Comparison of ENCODE assay signal across 8 cellular contexts in the genomic region with DNA sequence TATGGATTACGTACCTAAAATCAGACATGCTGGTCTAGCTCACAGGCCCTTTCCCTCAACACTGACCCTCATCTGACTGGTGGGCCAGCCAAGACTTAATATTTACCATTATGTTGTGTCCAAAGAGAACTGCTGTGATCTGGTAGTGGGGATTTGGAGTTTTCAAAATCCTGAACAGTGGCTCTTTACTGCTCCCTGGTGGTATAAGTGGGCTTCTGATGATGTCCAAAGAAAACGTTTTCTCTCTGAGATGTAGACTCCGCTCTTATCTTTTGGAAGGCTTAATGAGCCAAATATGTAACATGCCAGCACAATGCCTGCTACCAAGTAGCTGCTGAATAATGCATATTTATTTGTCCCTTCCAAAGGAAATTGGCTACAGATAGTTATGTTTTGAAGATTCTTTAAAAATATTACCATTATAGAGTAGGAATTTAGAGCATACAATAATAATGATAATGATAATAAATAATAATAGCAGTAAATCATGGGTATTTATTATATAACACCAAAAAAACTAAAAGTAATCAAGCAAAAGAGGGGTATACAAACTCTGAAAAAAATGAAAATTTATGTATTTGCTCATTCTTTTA.
A peak's percentile ranks its signal among the peaks of the same experiment; 100 is the strongest.
DNase-seq lines count a peak whose midpoint lies in the region; ATAC-seq and TF ChIP-seq lines count a peak whose summit lies in the region.

No MANE protein-coding gene starts in this region.

- peak; percentile 69; the same call in 1 of the 2 replicates for TF ChIP-seq CTCF in WTC11 (IDR thresholded peaks at IDR 0.05)

- DNase-seq in CD1c-positive myeloid dendritic cell (ENCODE audit: extremely low spot score) (peak; percentile 53), NCI-H1694 treated with DMSO at 0.1 percent for 48 hours (lab: John Stamatoyannopoulos, UW) (peak; percentile 67), WTC11 (ENCODE audit: low spot score) (no peak), left cardiac atrium (peak; percentile 19), sciatic nerve (ENCODE audit: low spot score) (no peak)

- H3K9me3 Mint-ChIP-seq in WTC11: peaks cover 5% of the 10 kb centered on the region

- H3K4me1 Mint-ChIP-seq in WTC11: 0 out of 2 replicates have a peak, but pooled peaks cover 3% of the 10 kb centered on the region

- H3K27me3 Mint-ChIP-seq in WTC11 (ENCODE audit: low read depth): no peaks in the 10 kb centered on the region

- H3K27ac Mint-ChIP-seq in WTC11: no peak overlapping the region

- H3K36me3 Mint-ChIP-seq in WTC11: peaks cover 79% of the 10 kb centered on the region

- intact Hi-C loops in left cardiac atrium (cut with DNase I): loop anchor here in 1 of 2 donors (10.0 kb wide), 1 partner anchor 860 kb away; no protein-coding TSS in a partner anchor
- intact Hi-C loops in sciatic nerve (cut with DNase I): loop anchor here (10.0 kb wide), 2 partner anchors 780 to 860 kb away; no protein-coding TSS in a partner anchor

- POLR2A ChIA-PET in WTC11 (lab: Charles Lee): no interaction called here

- CTCF ChIA-PET in WTC11 (lab: Charles Lee): interaction anchor here (0.7 to 1.0 kb wide), 2 partner anchors 9 to 12 kb away, joined by 3 read pairs; no protein-coding TSS in a partner anchor

- no peak overlapping the region for H3K4me3 Mint-ChIP-seq in WTC11

- peak; percentile 57 for ATAC-seq in GM18867 (IDR thresholded peaks at IDR 0.05; ENCODE audit: unreplicated experiment)
- ATAC-seq in WTC11: peak; percentile 83
- peak; percentile 68 to 74 for ATAC-seq in left cardiac atrium
- ATAC-seq in sciatic nerve: peak; percentile 84
- no peak for ATAC-seq in GM18909 (IDR thresholded peaks at IDR 0.05; ENCODE audit: poor library complexity, unreplicated experiment)
- ATAC-seq in HG03469 (IDR thresholded peaks at IDR 0.05; ENCODE audit: unreplicated experiment): no peak

TF ChIP-seq in WTC11, 78 proteins besides CTCF, POLR2A, EP300 and RAD21:
- TF ChIP-seq ELF4 (CRISPR knock-in tag; IDR thresholded peaks at IDR 0.05; ENCODE audit: low read depth): no peak

Comparison
In these comparisons a context has a peak if more than half of its experiments do, and no peak if none do; other contexts are left out.
1. DNase-seq: peak in CD1c-positive myeloid dendritic cell (single experiment), NCI-H1694 treated with DMSO at 0.1 percent for 48 hours (single experiment) and left cardiac atrium (single experiment); none in WTC11 (single experiment) and sciatic nerve (single experiment).
2. ATAC-seq: peak in GM18867 (single experiment), WTC11 (single experiment), left cardiac atrium (2 of 2) and sciatic nerve (single experiment); none in GM18909 (single experiment) and HG03469 (single experiment).